Comparison of ENCODE assay signal across 8 cellular contexts in the genomic region with DNA sequence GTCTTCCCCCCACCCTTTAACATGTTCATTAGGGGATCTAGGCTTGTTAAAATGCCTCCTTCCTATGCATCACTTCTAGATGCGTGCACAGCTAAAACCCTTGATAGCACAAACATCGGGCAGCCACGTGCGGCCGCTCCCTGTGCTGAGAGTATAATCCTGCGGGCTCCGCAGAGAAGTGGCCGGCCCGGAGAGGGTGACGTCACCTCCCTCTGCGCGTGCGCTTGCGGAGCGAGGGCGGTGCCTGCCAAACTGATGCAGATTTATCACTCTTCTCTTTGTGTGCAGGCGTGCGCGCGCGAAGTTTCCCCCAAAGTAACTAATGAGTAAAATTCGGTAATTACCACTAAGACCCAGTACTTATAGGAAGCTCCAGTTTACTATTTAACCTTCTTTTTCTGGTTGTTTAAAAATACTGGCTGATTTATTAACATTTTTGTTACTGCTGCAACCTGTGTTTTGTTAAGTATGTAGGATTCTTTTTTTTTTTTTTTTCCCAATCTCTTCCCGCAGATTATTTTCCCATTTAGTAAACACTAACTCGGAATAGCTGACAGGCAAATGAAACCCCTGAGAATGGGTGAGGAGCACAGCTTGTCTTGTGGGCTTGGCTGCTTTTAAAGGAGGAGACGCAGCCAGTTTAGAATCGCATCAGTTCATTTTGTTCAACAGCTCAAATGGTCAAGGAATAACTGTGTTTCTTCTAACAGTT.
DNase-seq lines count a peak whose midpoint lies in the region; ATAC-seq and TF ChIP-seq lines count a peak whose summit lies in the region.

No MANE protein-coding gene starts in this region.

- no peaks in the 10 kb centered on the region for H3K9me2 ChIP-seq in DOHH2 (replicated peaks; ENCODE audit: control insufficient read depth, low read length)

- H3K27ac ChIP-seq in DOHH2 (ENCODE audit: low read depth, low read length) (no peak overlapping the region), Peyer's patch (peak overlapping the region in 1 of 4 donors; percentile 14), subcutaneous abdominal adipose tissue (ENCODE audit: low read depth, low read length) (peak overlapping the region; percentile 49)

- peak; percentile 89 for ATAC-seq in GM21723 (IDR thresholded peaks at IDR 0.05; ENCODE audit: unreplicated experiment)

- H3K9me3 ChIP-seq in DOHH2 (ENCODE audit: control insufficient read depth, insufficient read depth, low read length), result no peaks in the 10 kb centered on the region
- H3K9me3 ChIP-seq in Peyer's patch, result no peaks in the 10 kb centered on the region
- no peaks in the 10 kb centered on the region for H3K9me3 ChIP-seq in neuron (ENCODE audit: low read length)
- no peaks in the 10 kb centered on the region for H3K9me3 ChIP-seq in subcutaneous abdominal adipose tissue (ENCODE audit: control insufficient read depth in 5 of 5, low read length in 5 of 5)

- DNase-seq in Peyer's patch, result peak; percentile 86 to 96 (median 93)
- peak; percentile 38 for DNase-seq in activated T-helper 9 cell treated with anti-CD3 and anti-CD28 coated beads, Interleukin-2, amount 50 U/mL, for 16 hours (ENCODE audit: low read depth)
- DNase-seq in fibroblast of the aortic adventitia (ENCODE audit: low read depth), result peak; percentile 90

- TF ChIP-seq CTCF in DOHH2 (IDR thresholded peaks at IDR 0.05; ENCODE audit: low read depth, low read length, poor library complexity, severe bottlenecking), result no peak
- no peak for TF ChIP-seq CTCF in Peyer's patch (IDR thresholded peaks at IDR 0.05)
- no peak for TF ChIP-seq CTCF in fibroblast of the aortic adventitia (IDR thresholded peaks at IDR 0.05; ENCODE audit: insufficient read depth, low read length)

- H3K4me3 Mint-ChIP-seq in IgD-negative memory B cell, result peak overlapping the region; percentile 18 to 93 (median 82)

- H4K20me1 ChIP-seq in DOHH2 (ENCODE audit: control insufficient read depth, insufficient read depth, low read depth, low read length), result no peaks in the 10 kb centered on the region; the same call in 1 of the 2 replicates

- peak overlapping the region; percentile 59 for H3K4me3 ChIP-seq in DOHH2 (ENCODE audit: low read length)
- peak overlapping the region in 2 of 4 donors; percentile 1 to 3 for H3K4me3 ChIP-seq in Peyer's patch
- H3K4me3 ChIP-seq in fibroblast of the aortic adventitia (ENCODE audit: low read depth, low read length), result peak overlapping the region; percentile 50
- H3K4me3 ChIP-seq in neuron (ENCODE audit: low read length), result peak overlapping the region; percentile 56
- H3K4me3 ChIP-seq in subcutaneous abdominal adipose tissue (ENCODE audit: low read depth in 1 of 5, low read length in 5 of 5), result peak overlapping the region; percentile 22 to 49 (median 32)

- H3K9me3 Mint-ChIP-seq in IgD-negative memory B cell, result no peaks in the 10 kb centered on the region

- no peaks in the 10 kb centered on the region for H3K27me3 Mint-ChIP-seq in IgD-negative memory B cell

- peak overlapping the region; percentile 49 for H2AFZ ChIP-seq in neuron (ENCODE audit: low read depth, low read length)

- H3K79me2 ChIP-seq in DOHH2 (ENCODE audit: control insufficient read depth, low read length), result peaks cover 82% of the 10 kb centered on the region

- H3K36me3 Mint-ChIP-seq in IgD-negative memory B cell, result peaks cover 4% of the 10 kb centered on the region

- H3K36me3 ChIP-seq in DOHH2 (ENCODE audit: control insufficient read depth, low read length) (no peaks in the 10 kb centered on the region), Peyer's patch (no peaks in the 10 kb centered on the region), neuron (ENCODE audit: insufficient read depth, low read length) (no peaks in the 10 kb centered on the region), subcutaneous abdominal adipose tissue (ENCODE audit: control insufficient read depth in 5 of 5, insufficient read depth in 5 of 5, low read length in 5 of 5) (no peaks in the 10 kb centered on the region)

- peaks cover 48 to 64% (median 60%) of the 10 kb centered on the region in 3 donors for H3K4me1 Mint-ChIP-seq in IgD-negative memory B cell

- peaks cover 4% of the 10 kb centered on the region; the same call in 1 of the 2 replicates for H3F3A ChIP-seq in DOHH2 (ENCODE audit: control insufficient read depth, insufficient read depth)

- peak overlapping the region; percentile 50 to 89 (median 81) for H3K27ac Mint-ChIP-seq in IgD-negative memory B cell

- H3K9ac ChIP-seq in subcutaneous abdominal adipose tissue (ENCODE audit: low read length in 5 of 5), result no peak overlapping the region

- peak overlapping the region; percentile 72 for H3K4me2 ChIP-seq in DOHH2 (ENCODE audit: low read length)

- TF ChIP-seq POLR2A in Peyer's patch (IDR thresholded peaks at IDR 0.05), result no peak

- H3K4me1 ChIP-seq in DOHH2 (ENCODE audit: control insufficient read depth, low read length) (peaks cover 49% of the 10 kb centered on the region), Peyer's patch (peaks cover 0 to 31% (median 7%) of the 10 kb centered on the region in 4 donors), neuron (ENCODE audit: insufficient read depth, low read length) (peaks cover 28% of the 10 kb centered on the region), subcutaneous abdominal adipose tissue (ENCODE audit: control insufficient read depth in 5 of 5, insufficient read depth in 5 of 5, low read length in 5 of 5) (peaks cover 6 to 36% (median 31%) of the 10 kb centered on the region in 5 donors)

- H3K27me3 ChIP-seq in DOHH2 (ENCODE audit: control insufficient read depth, low read length) (no peaks in the 10 kb centered on the region), Peyer's patch (no peaks in the 10 kb centered on the region), neuron (ENCODE audit: insufficient read depth, low read length) (no peaks in the 10 kb centered on the region), subcutaneous abdominal adipose tissue (ENCODE audit: control insufficient read depth in 5 of 5, insufficient read depth in 4 of 5, low read length in 5 of 5) (no peaks in the 10 kb centered on the region)

Comparison
In these comparisons a context has a peak if more than half of its experiments do, and no peak if none do; other contexts are left out.
1. DNase-seq: peak in every context shown above with its lines; median percentile 93 in Peyer's patch; 90 in fibroblast of the aortic adventitia; 38 in activated T-helper 9 cell treated with anti-CD3 and anti-CD28 coated beads, Interleukin-2, amount 50 U/mL, for 16 hours.